ENCODE assay signal across 19 cellular contexts in genomic region chr9:4538621-4539020, GRCh38. TPM values are rescaled to one million over a fixed set of nuclear protein-coding genes. Genes with fewer than 3 reads are reported as not detected.
"Had no signal": no experiment of that assay in that cellular context is flagged by ENCODE, and none has a peak within 500 bp of the region (broad histone marks: within the 10 kb centered on the region; RNA-seq: fewer than 3 reads in every experiment).

No MANE protein-coding gene starts in this region.

- H3K4me3 ChIP-seq: gastrocnemius medialis, lower lobe of right lung, prostate gland, right atrium auricular region, sigmoid colon, stomach, thyroid gland had no signal

- DNase-seq: cortex of kidney; effector memory CD8-positive, alpha-beta T cell; gastrocnemius medialis; head of caudate nucleus; left ventricle myocardium superior; lower lobe of right lung; naive thymus-derived CD8-positive, alpha-beta T cell; nephron progenitor cell; nucleus accumbens; sigmoid colon; stimulated activated CD4-positive, alpha-beta T cell treated with anti-CD3 and anti-CD28 coated beads, Interleukin-2, amount 100 ng/mL, for 24 hours; stimulated activated CD4-positive, alpha-beta T cell treated with anti-CD3 and anti-CD28 coated beads, Interleukin-4, amount 100 ng/mL, for 24 hours; stimulated activated naive CD4-positive, alpha-beta T cell treated with Interleukin-2 at 50 U/mL for 16 hours; stomach; thyroid gland had no signal

- H3K4me1 ChIP-seq: gastrocnemius medialis, lower lobe of right lung, prostate gland, right atrium auricular region, stomach had no signal

- H3K27me3 ChIP-seq: gastrocnemius medialis, right atrium auricular region, sigmoid colon, stomach, thyroid gland had no signal

- ATAC-seq: effector memory CD8-positive, alpha-beta T cell; gastrocnemius medialis; left ventricle myocardium superior; lower lobe of right lung; naive thymus-derived CD8-positive, alpha-beta T cell; stimulated activated effector memory CD8-positive, alpha-beta T cell treated with anti-CD3 and anti-CD28 coated beads, Interleukin-12 subunit alpha, Interleukin-12 subunit beta, amount 100 ng/mL, for 72 hours had no signal

- H3K27ac ChIP-seq: gastrocnemius medialis, lower lobe of right lung, prostate gland, right atrium auricular region, sigmoid colon, stomach, thyroid gland had no signal

- H3K9me3 ChIP-seq: gastrocnemius medialis, lower lobe of right lung, prostate gland, thyroid gland had no signal

- H3K36me3 ChIP-seq: gastrocnemius medialis, lower lobe of right lung, prostate gland, right atrium auricular region, sigmoid colon, thyroid gland had no signal

RNA-seq across cellular contexts. Expression of gene SLC1A1, which starts 48.4 kb away (rescaled TPM):
- total RNA-seq: naive thymus-derived CD8-positive, alpha-beta T cell; skeletal muscle tissue had no signal
- polyA plus RNA-seq: naive thymus-derived CD8-positive, alpha-beta T cell had no signal
